ENCODE assay signal across 12 cellular contexts in the genomic region with DNA sequence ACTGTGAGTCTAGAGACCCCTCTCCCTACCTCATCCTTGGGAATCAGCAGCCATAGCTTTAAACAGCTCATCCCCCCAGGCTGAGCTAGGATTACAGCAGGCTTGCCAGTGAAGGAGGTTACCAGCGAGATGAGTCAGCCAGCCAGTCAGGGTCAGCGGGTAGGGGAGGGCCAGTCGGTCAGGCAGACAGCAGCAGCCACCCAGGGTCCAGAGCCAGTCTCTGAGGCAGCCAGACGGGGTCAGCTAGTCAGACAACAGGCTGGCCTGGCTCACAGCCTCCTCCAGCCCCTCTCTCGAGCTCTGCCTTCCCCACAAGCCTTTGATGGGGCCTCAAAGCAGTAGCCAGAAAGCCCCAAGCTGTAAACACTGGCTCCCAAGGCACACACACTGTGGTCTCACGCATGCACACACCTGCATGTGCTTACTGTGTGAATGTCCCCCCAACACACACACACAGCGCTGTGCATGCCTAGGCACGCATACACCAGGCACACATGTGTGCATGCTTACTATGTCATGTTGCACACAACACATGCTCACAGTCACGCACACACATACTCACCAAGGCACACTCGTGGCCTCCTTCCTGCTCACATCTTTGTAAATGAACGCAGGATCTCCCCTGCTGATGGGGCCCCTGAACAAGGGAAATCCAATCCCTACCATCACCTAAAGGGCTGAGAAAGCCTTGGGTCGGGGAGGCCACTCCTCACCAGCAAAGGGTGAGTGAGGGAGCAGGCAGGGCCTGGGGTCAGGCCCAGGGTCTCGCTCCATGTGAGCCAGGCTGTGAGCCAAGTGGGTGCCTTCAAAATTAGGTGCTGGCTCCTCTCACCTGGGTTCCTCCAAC. TPM values are rescaled to one million over a fixed set of nuclear protein-coding genes. Genes with fewer than 3 reads are reported as not detected.
A peak's percentile ranks its signal among the peaks of the same experiment; 100 is the strongest.
DNase-seq lines count a peak whose midpoint lies in the region; ATAC-seq, FAIRE-seq and TF ChIP-seq lines count a peak whose summit lies in the region.
"Had no signal": no experiment of that assay in that cellular context is flagged by ENCODE, and none has a peak within 500 bp of the region (broad histone marks: within the 10 kb centered on the region; RNA-seq: fewer than 3 reads in every experiment).

No MANE protein-coding gene starts in this region.

- H3K79me2 ChIP-seq in astrocyte (ENCODE audit: insufficient read depth, low read length), result no peaks in the 10 kb centered on the region

- H3K27me3 Mint-ChIP-seq in astrocyte (ENCODE audit: low read depth, unreplicated experiment), result peaks cover 27% of the 10 kb centered on the region

- H3K4me1 ChIP-seq in astrocyte (ENCODE audit: insufficient read depth, low read length), result peaks cover 9% of the 10 kb centered on the region

- H3K9me3 ChIP-seq in astrocyte (ENCODE audit: insufficient read depth, low read depth, low read length), result no peaks in the 10 kb centered on the region

- no peak for TF ChIP-seq CTCF in AG10803 (conservative IDR thresholded peaks at IDR 0.05; ENCODE audit: low read length)
- TF ChIP-seq CTCF in astrocyte (IDR thresholded peaks at IDR 0.05; ENCODE audit: insufficient read depth, low read depth, low read length), result no peak
- TF ChIP-seq CTCF in GM10248 (IDR thresholded peaks at IDR 0.05; ENCODE audit: control extremely low read depth, extremely low read depth, low read depth, missing control alignments), result no peak

- no peak for FAIRE-seq in astrocyte (lab: Jason Lieb, UNC)
- FAIRE-seq: endothelial cell of umbilical vein had no signal

- H3K4me3 ChIP-seq in AG10803 (ENCODE audit: low read length), result no peak overlapping the region
- no peak overlapping the region for H3K4me3 ChIP-seq in astrocyte (ENCODE audit: insufficient read depth, low read depth, low read length)

- POLR2A ChIA-PET in GM10248 (lab: Yijun Ruan, JAX), result no interaction called here

- H3K27me3 ChIP-seq in astrocyte (ENCODE audit: insufficient read depth, low read length), result no peaks in the 10 kb centered on the region

- no peaks in the 10 kb centered on the region for H3K36me3 Mint-ChIP-seq in astrocyte (ENCODE audit: low read depth, unreplicated experiment)

- DNase-seq in AG10803 (ENCODE audit: low read depth) (peak; percentile 46), HS-27A (ENCODE audit: low read depth) (peak; percentile 26), astrocyte (ENCODE audit: low read depth) (peak; percentile 65), kidney tubule cell (ENCODE audit: low spot score) (peak; percentile 73), GM10248 (ENCODE audit: extremely low spot score) (no peak), NCI-H345 (lab: John Stamatoyannopoulos, UW) (no peak)
- DNase-seq in stimulated activated CD4-positive, alpha-beta T cell treated with anti-CD3 and anti-CD28 coated beads, Interleukin-2, amount 100 ng/mL, for 48 hours, result no peak
- DNase-seq: activated T-cell treated with anti-CD3 and anti-CD28 coated beads, Interleukin-2, amount 50 U/mL, for 1 hour; MV-4-11; stimulated activated CD4-positive, alpha-beta T cell treated with anti-CD3 and anti-CD28 coated beads, Interleukin-4, amount 100 ng/mL, for 1 hour had no signal

- H2AFZ ChIP-seq in astrocyte (ENCODE audit: low read depth, low read length), result peak overlapping the region; percentile 42

- no peaks in the 10 kb centered on the region for H4K20me1 ChIP-seq in astrocyte (ENCODE audit: insufficient read depth, low read length)

- peaks cover 2% of the 10 kb centered on the region for H3K9me3 Mint-ChIP-seq in astrocyte (ENCODE audit: unreplicated experiment)

- CTCF ChIA-PET in GM10248 (lab: Yijun Ruan, JAX), result no interaction called here

- H3K9ac ChIP-seq in astrocyte (ENCODE audit: low read length), result no peak overlapping the region

- no peak for ATAC-seq in HG03460 (IDR thresholded peaks at IDR 0.05; ENCODE audit: unreplicated experiment)

- H3K4me2 ChIP-seq in astrocyte (ENCODE audit: low read length), result no peak overlapping the region

- no peaks in the 10 kb centered on the region for H3K36me3 ChIP-seq in astrocyte (ENCODE audit: insufficient read depth, low read length)

- peak overlapping the region; percentile 38 for H3K27ac Mint-ChIP-seq in astrocyte (ENCODE audit: unreplicated experiment)

- H3K27ac ChIP-seq in astrocyte (ENCODE audit: low read depth, low read length), result no peak overlapping the region

- H3K4me1 Mint-ChIP-seq in astrocyte (ENCODE audit: low read depth, unreplicated experiment), result peaks cover 23% of the 10 kb centered on the region

- no peak overlapping the region for H3K4me3 Mint-ChIP-seq in astrocyte (ENCODE audit: unreplicated experiment)

RNA-seq across cellular contexts. Expression of a gene that starts 28.2 kb away (rescaled TPM):
- total RNA-seq in astrocyte, result 0.05 TPM in 1 of 2 replicates, not detected in the other
- total RNA-seq: endothelial cell of umbilical vein had no signal

Comparison
In these comparisons a context has a peak if more than half of its experiments do, and no peak if none do; other contexts are left out.
1. DNase-seq: peak in AG10803 (single experiment), HS-27A (single experiment), astrocyte (single experiment) and kidney tubule cell (single experiment); none in stimulated activated CD4-positive, alpha-beta T cell treated with anti-CD3 and anti-CD28 coated beads, Interleukin-2, amount 100 ng/mL, for 48 hours (0 of 2), GM10248 (single experiment) and NCI-H345 (single experiment).